ENCODE assay signal across 10 cellular contexts in genomic region chrX:17377795-17378194, GRCh38. TPM values are rescaled to one million over a fixed set of nuclear protein-coding genes. Genes with fewer than 3 reads are reported as not detected.
DNase-seq lines count a peak whose midpoint lies in the region; ATAC-seq and TF ChIP-seq lines count a peak whose summit lies in the region.
"Had no signal": no experiment of that assay in that cellular context is flagged by ENCODE, and none has a peak within 500 bp of the region (broad histone marks: within the 10 kb centered on the region; RNA-seq: fewer than 3 reads in every experiment).

No MANE protein-coding gene starts in this region.

- H3K4me2 ChIP-seq in fibroblast of lung (ENCODE audit: extremely low read depth, insufficient read depth, low read length), result peak overlapping the region; percentile 88

- DNase-seq in H7 (peak; percentile 49), RWPE1 (ENCODE audit: low spot score) (no peak), fibroblast of lung (ENCODE audit: low read depth in 2 of 2) (peak in 1 of 2 donors; percentile 60), retinal pigment epithelial cell (ENCODE audit: low read depth) (no peak), T-helper 9 cell (no peak), upper lobe of left lung (no peak)
- DNase-seq: NCI-H187 had no signal

- ATAC-seq in upper lobe of left lung (ENCODE audit: low FRiP score in 2 of 2), result no peak
- no peak for ATAC-seq in HG03571 (IDR thresholded peaks at IDR 0.05; ENCODE audit: unreplicated experiment)
- ATAC-seq in HG02840 (IDR thresholded peaks at IDR 0.05; ENCODE audit: low FRiP score, unreplicated experiment), result no peak

- no peaks in the 10 kb centered on the region for H3K79me2 ChIP-seq in fibroblast of lung (ENCODE audit: control insufficient read depth, insufficient read depth, low read length)

- TF ChIP-seq EP300 in upper lobe of left lung (IDR thresholded peaks at IDR 0.05), result no peak

- H3K36me3 ChIP-seq in H7 (replicated peaks; ENCODE audit: control insufficient read depth, insufficient read depth, low read length), result no peaks in the 10 kb centered on the region; the same call in 1 of the 2 replicates
- H3K36me3 ChIP-seq in fibroblast of lung (ENCODE audit: control insufficient read depth, insufficient read depth, low read length), result no peaks in the 10 kb centered on the region
- no peaks in the 10 kb centered on the region for H3K36me3 ChIP-seq in upper lobe of left lung

- H2AFZ ChIP-seq in fibroblast of lung (ENCODE audit: low read length), result no peak overlapping the region

- TF ChIP-seq POLR2A in upper lobe of left lung (IDR thresholded peaks at IDR 0.05), result no peak

- H3K27ac ChIP-seq in RWPE1 (peak overlapping the region; percentile 85), fibroblast of lung (ENCODE audit: insufficient read depth, low read length) (no peak overlapping the region), upper lobe of left lung (no peak overlapping the region)
- H3K27ac ChIP-seq: VCaP had no signal

- POLR2A ChIA-PET in RWPE1 (lab: Yijun Ruan, JAX; ENCODE audit: low non-redundant PET), result interaction anchor here (0.6 kb wide), 1 partner anchor 720 kb away, joined by 3 read pairs; no protein-coding TSS in a partner anchor

- H3K27me3 ChIP-seq in H7 (ENCODE audit: control insufficient read depth, insufficient read depth, low read length) (peaks cover 35% of the 10 kb centered on the region), fibroblast of lung (ENCODE audit: control insufficient read depth, insufficient read depth, low read length) (no peaks in the 10 kb centered on the region), upper lobe of left lung (peaks cover 0 to 12% (median 0%) of the 10 kb centered on the region in 4 donors)

- H4K20me1 ChIP-seq in fibroblast of lung (ENCODE audit: control insufficient read depth, extremely low read depth, insufficient read depth, low read length), result no peaks in the 10 kb centered on the region

- WGBS in upper lobe of left lung, 2 donors, result 21 to 34% methylated on average over 4 to 9 of the region's 9 CpGs

- no peak overlapping the region for H3K9ac ChIP-seq in fibroblast of lung (ENCODE audit: insufficient read depth, low read length)

- H3K4me3 ChIP-seq in H7 (ENCODE audit: insufficient read depth, low read depth, low read length) (peak overlapping the region; percentile 74), fibroblast of lung (replicated peaks in 1 of 4; ENCODE audit: control extremely low read depth in 1 of 4, insufficient read depth in 1 of 4, low read depth in 3 of 4, low read length in 4 of 4) (peak overlapping the region; percentile 49 to 75 (median 64)), retinal pigment epithelial cell (ENCODE audit: low read length) (peak overlapping the region; percentile 50), upper lobe of left lung (peak overlapping the region in 2 of 4 donors; percentile 39 to 49)

- no peak for TF ChIP-seq CTCF in RWPE1 (conservative IDR thresholded peaks at IDR 0.05; ENCODE audit: low read depth)
- TF ChIP-seq CTCF in fibroblast of lung (conservative IDR thresholded peaks at IDR 0.05 in 1 of 2, IDR thresholded peaks at IDR 0.05 in 1 of 2; ENCODE audit: low read depth in 1 of 2, low read length in 2 of 2), result no peak
- no peak for TF ChIP-seq CTCF in retinal pigment epithelial cell (conservative IDR thresholded peaks at IDR 0.05; ENCODE audit: low read depth, low read length)
- no peak for TF ChIP-seq CTCF in upper lobe of left lung (IDR thresholded peaks at IDR 0.05)

- H3K4me1 ChIP-seq in fibroblast of lung (ENCODE audit: control insufficient read depth, extremely low read depth, insufficient read depth, low read length) (no peaks in the 10 kb centered on the region), upper lobe of left lung (peaks cover 0 to 31% (median 2%) of the 10 kb centered on the region in 4 donors)

- CTCF ChIA-PET in RWPE1 (lab: Yijun Ruan, JAX), result no interaction called here

- no peaks in the 10 kb centered on the region for H3K9me3 ChIP-seq in fibroblast of lung (ENCODE audit: control insufficient read depth, insufficient read depth, low read depth, low read length)
- H3K9me3 ChIP-seq in upper lobe of left lung, result peaks cover 0 to 4% (median 0%) of the 10 kb centered on the region in 4 donors

RNA-seq across cellular contexts. Expression of gene NHS, which starts 2.8 kb away (rescaled TPM):
- 5.2 and 5.4 TPM in 2 replicates for total RNA-seq in H7 (2014; rRNA removed; shearing (Covaris generic))
- total RNA-seq in fibroblast of lung, result 2.1 and 3.8 TPM in 2 replicates
- 1.4 TPM in 2 replicates for polyA plus RNA-seq in fibroblast of lung
- 1.5 and 2.0 TPM in 2 replicates for polyA plus RNA-seq in fibroblast of lung (2012)
- 3.6 and 10.7 TPM in 2 replicates for polyA minus RNA-seq in fibroblast of lung (ENCODE audit: low replicate concordance)
- 1 to 10 TPM in 5 of 6 donors, under 1 TPM in 1; 0.46 to 6.3 (median 2.4) TPM for total RNA-seq in upper lobe of left lung
